ENCODE assay signal across 21 cellular contexts in the genomic region with DNA sequence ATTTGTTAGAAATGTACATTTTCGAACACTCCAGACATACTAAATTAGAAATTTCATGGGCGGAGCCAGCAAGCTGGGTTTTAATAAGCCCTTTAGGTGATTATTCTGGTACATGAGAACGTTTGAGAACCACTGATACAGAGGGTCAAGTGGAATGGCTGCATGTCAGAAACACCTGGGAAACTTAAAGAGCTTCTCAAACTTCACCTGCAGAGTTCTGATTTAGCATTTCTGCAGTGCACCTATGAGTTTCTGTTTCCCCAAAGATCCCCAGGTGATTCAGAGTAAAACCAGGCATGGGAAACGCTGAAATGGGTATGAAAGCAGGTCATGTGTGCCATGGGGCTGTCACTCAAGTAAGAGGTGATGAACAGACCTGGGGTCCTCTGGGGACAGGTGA.
A peak's percentile ranks its signal among the peaks of the same experiment; 100 is the strongest.
DNase-seq lines count a peak whose midpoint lies in the region; ATAC-seq, FAIRE-seq and TF ChIP-seq lines count a peak whose summit lies in the region.
"Had no signal": no experiment of that assay in that cellular context is flagged by ENCODE, and none has a peak within 500 bp of the region (broad histone marks: within the 10 kb centered on the region; RNA-seq: fewer than 3 reads in every experiment).

No MANE protein-coding gene starts in this region.

- H3K27me3 ChIP-seq in GM12878 (replicated peaks in 1 of 2; ENCODE audit: control insufficient read depth in 2 of 2, insufficient read depth in 2 of 2, low read length in 1 of 2) (no peaks in the 10 kb centered on the region; a peak in 1 of 4 replicates), left lung (peaks cover 0 to 5% of the 10 kb centered on the region in 2 donors)
- H3K27me3 ChIP-seq: BLaER1 had no signal

- POLR2A ChIA-PET in GM12878 (lab: Charles Lee): no interaction called here

- intact Hi-C loops in GM12878 (cut with micrococcal nuclease; ENCODE audit: unreplicated experiment) (no loop called here), left lung (cut with DNase I) (no loop called here)

- H3K4me1 ChIP-seq in GM12878 (ENCODE audit: control insufficient read depth, insufficient read depth, low read length): no peaks in the 10 kb centered on the region
- H3K4me1 ChIP-seq in left lung: no peaks in the 10 kb centered on the region
- H3K4me1 ChIP-seq: BLaER1 had no signal

- 15% methylated on average over 4 of the region's 4 CpGs for WGBS in GM12878 (ENCODE audit: insufficient coverage, insufficient replicate concordance, low lambda C conversion rate, missing lambda C conversion rate)

- FAIRE-seq in GM12878 (lab: Jason Lieb, UNC): no peak
- FAIRE-seq: A204.1, D721Med had no signal

- RAD21 ChIA-PET in GM12878 (lab: Charles Lee; ENCODE audit: unreplicated experiment): interaction anchor here (0.6 kb wide), 1 partner anchor 13 kb away, joined by 3 read pairs; no protein-coding TSS in a partner anchor

- SMC1A ChIA-PET in GM12878 (lab: Charles Lee; ENCODE audit: uncharacterized antibody, unreplicated experiment): interaction anchor here (1.0 to 1.7 kb wide), 5 partner anchors 10 to 166 kb away, joined by 3 to 4 read pairs (median 3); no protein-coding TSS in a partner anchor

- BruUV-seq in GM12878 (replicated peaks; lab: Mats Ljungman, UMichigan): no TSS peak

- H3K79me2 ChIP-seq in GM12878 (ENCODE audit: control insufficient read depth, insufficient read depth, low read length): no peaks in the 10 kb centered on the region

- ATAC-seq in GM12878: no peak
- peak; percentile 70 for ATAC-seq in left lung
- no peak for ATAC-seq in GM21737 (IDR thresholded peaks at IDR 0.05; ENCODE audit: unreplicated experiment)
- ATAC-seq in HG02885 (IDR thresholded peaks at IDR 0.05; ENCODE audit: poor library complexity, unreplicated experiment): no peak
- ATAC-seq: GM23338, HCT116 had no signal

- CTCF ChIA-PET in GM12878 (lab: Yijun Ruan, JAX): interaction anchor here (0.7 to 3.8 kb wide), 5 partner anchors 8 to 643 kb away, joined by 3 to 17 read pairs (median 4); no protein-coding TSS in a partner anchor

- peak; percentile 5 for DNase-seq in activated effector memory CD4-positive, alpha-beta T cell treated with anti-CD3 and anti-CD28 coated beads, Interleukin-2, amount 50 U/mL, for 16 hours
- DNase-seq in activated effector memory CD4-positive, alpha-beta T cell treated with Interleukin-2 at 50 U/mL for 16 hours: no peak
- DNase-seq in GM12878 (ENCODE audit: low read depth, low spot score) (no peak), left lung (no peak), glomerular visceral epithelial cell (ENCODE audit: extremely low spot score) (no peak)
- DNase-seq: CD4-positive, alpha-beta T cell; CD8-positive, alpha-beta memory T cell; DMS 273 treated with DMSO at 0.1 percent for 48 hours; DMS79; EL; GDM1; H9 had no signal

- no peak for TF ChIP-seq RAD21 in GM12878 (IDR thresholded peaks at IDR 0.05; ENCODE audit: insufficient read depth, low read depth, low read length)

- H3K27ac ChIP-seq in GM12878 (ENCODE audit: control insufficient read depth, insufficient read depth): no peak overlapping the region
- H3K27ac ChIP-seq in left lung: no peak overlapping the region
- H3K27ac ChIP-seq: 22Rv1, BLaER1, C4-2B had no signal

- TF ChIP-seq POLR2A in GM12878 (IDR thresholded peaks at IDR 0.05; ENCODE audit: low read depth, low read length): no peak

- H3K4me2 ChIP-seq in GM12878 (ENCODE audit: control insufficient read depth, insufficient read depth): no peak overlapping the region
- H3K4me2 ChIP-seq: BLaER1, GM23338 had no signal

- no peak for TF ChIP-seq CTCF in GM12878 (IDR thresholded peaks at IDR 0.05 in 2 of 3, conservative IDR thresholded peaks at IDR 0.05 in 1 of 3; ENCODE audit: control insufficient read depth in 2 of 3, extremely low read depth in 1 of 3, insufficient read depth in 1 of 3, low read depth in 3 of 3, low read length in 3 of 3)
- no peak for TF ChIP-seq CTCF in left lung (IDR thresholded peaks at IDR 0.05)

- H2AFZ ChIP-seq in GM12878 (ENCODE audit: control insufficient read depth, low read depth, low read length): no peak overlapping the region
- H2AFZ ChIP-seq: GM23338 had no signal

- H3K36me3 ChIP-seq in GM12878 (ENCODE audit: control insufficient read depth in 2 of 2, insufficient read depth in 2 of 2, low read length in 1 of 2): no peaks in the 10 kb centered on the region
- H3K36me3 ChIP-seq in left lung: no peaks in the 10 kb centered on the region
- H3K36me3 ChIP-seq: BLaER1 had no signal

- no peaks in the 10 kb centered on the region; the same call in 2 of the 3 replicates for H3K9me3 ChIP-seq in GM12878 (replicated peaks; ENCODE audit: control insufficient read depth, insufficient read depth, low read length)
- no peaks in the 10 kb centered on the region for H3K9me3 ChIP-seq in left lung

- no peak overlapping the region for H3K4me3 ChIP-seq in GM12878
- H3K4me3 ChIP-seq in left lung: no peak overlapping the region
- H3K4me3 ChIP-seq: BLaER1, GM23338 had no signal

- no peaks in the 10 kb centered on the region for H4K20me1 ChIP-seq in GM12878 (ENCODE audit: control insufficient read depth, insufficient read depth)
- H4K20me1 ChIP-seq: BLaER1 had no signal

- no peak overlapping the region for H3K9ac ChIP-seq in GM12878 (ENCODE audit: control insufficient read depth, insufficient read depth, low read length)
- H3K9ac ChIP-seq: BLaER1 had no signal

- no peak for TF ChIP-seq EP300 in GM12878 (IDR thresholded peaks at IDR 0.05; ENCODE audit: borderline replicate concordance in 1 of 2, control insufficient read depth in 1 of 2, low read depth in 2 of 2, low read length in 2 of 2)

- in situ Hi-C loops in GM12878 (cut with MboI): no loop called here

TF ChIP-seq in GM12878, 131 proteins besides CTCF, POLR2A, EP300 and RAD21:
- TF ChIP-seq, protein P1, sequence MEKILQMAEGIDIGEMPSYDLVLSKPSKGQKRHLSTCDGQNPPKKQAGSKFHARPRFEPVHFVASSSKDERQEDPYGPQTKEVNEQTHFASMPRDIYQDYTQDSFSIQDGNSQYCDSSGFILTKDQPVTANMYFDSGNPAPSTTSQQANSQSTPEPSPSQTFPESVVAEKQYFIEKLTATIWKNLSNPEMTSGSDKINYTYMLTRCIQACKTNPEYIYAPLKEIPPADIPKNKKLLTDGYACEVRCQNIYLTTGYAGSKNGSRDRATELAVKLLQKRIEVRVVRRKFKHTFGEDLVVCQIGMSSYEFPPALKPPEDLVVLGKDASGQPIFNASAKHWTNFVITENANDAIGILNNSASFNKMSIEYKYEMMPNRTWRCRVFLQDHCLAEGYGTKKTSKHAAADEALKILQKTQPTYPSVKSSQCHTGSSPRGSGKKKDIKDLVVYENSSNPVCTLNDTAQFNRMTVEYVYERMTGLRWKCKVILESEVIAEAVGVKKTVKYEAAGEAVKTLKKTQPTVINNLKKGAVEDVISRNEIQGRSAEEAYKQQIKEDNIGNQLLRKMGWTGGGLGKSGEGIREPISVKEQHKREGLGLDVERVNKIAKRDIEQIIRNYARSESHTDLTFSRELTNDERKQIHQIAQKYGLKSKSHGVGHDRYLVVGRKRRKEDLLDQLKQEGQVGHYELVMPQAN (conservative IDR thresholded peaks at IDR 0.05): no peak
- TF ChIP-seq SMAD5 (IDR thresholded peaks at IDR 0.05; ENCODE audit: low read depth): no peak
- no peak for TF ChIP-seq STAT1 (conservative IDR thresholded peaks at IDR 0.05)
- TF ChIP-seq, protein P2, sequence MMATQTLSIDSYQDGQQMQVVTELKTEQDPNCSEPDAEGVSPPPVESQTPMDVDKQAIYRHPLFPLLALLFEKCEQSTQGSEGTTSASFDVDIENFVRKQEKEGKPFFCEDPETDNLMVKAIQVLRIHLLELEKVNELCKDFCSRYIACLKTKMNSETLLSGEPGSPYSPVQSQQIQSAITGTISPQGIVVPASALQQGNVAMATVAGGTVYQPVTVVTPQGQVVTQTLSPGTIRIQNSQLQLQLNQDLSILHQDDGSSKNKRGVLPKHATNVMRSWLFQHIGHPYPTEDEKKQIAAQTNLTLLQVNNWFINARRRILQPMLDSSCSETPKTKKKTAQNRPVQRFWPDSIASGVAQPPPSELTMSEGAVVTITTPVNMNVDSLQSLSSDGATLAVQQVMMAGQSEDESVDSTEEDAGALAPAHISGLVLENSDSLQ (IDR thresholded peaks at IDR 0.05): peak; percentile 71; the same call in 1 of the 2 replicates
- TF ChIP-seq NFYA (IDR thresholded peaks at IDR 0.05; ENCODE audit: borderline replicate concordance, low read depth, low read length): no peak
- TF ChIP-seq FOXK2 (IDR thresholded peaks at IDR 0.05): no peak
- TF ChIP-seq CHD1 (IDR thresholded peaks at IDR 0.05; ENCODE audit: low read depth, low read length): no peak
- TF ChIP-seq, protein P3, sequence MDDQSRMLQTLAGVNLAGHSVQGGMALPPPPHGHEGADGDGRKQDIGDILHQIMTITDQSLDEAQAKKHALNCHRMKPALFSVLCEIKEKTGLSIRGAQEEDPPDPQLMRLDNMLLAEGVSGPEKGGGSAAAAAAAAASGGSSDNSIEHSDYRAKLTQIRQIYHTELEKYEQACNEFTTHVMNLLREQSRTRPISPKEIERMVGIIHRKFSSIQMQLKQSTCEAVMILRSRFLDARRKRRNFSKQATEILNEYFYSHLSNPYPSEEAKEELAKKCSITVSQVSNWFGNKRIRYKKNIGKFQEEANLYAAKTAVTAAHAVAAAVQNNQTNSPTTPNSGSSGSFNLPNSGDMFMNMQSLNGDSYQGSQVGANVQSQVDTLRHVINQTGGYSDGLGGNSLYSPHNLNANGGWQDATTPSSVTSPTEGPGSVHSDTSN (IDR thresholded peaks at IDR 0.05; ENCODE audit: insufficient replicate concordance, low read depth, low read length): no peak
- TF ChIP-seq, protein P4, sequence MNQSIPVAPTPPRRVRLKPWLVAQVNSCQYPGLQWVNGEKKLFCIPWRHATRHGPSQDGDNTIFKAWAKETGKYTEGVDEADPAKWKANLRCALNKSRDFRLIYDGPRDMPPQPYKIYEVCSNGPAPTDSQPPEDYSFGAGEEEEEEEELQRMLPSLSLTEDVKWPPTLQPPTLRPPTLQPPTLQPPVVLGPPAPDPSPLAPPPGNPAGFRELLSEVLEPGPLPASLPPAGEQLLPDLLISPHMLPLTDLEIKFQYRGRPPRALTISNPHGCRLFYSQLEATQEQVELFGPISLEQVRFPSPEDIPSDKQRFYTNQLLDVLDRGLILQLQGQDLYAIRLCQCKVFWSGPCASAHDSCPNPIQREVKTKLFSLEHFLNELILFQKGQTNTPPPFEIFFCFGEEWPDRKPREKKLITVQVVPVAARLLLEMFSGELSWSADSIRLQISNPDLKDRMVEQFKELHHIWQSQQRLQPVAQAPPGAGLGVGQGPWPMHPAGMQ (IDR thresholded peaks at IDR 0.05; ENCODE audit: borderline replicate concordance): no peak
TF ChIP-seq in GM12878: peak in this region for 1.
